20 cellular contexts compared by ENCODE assay signal in genomic region chr19:32933571-32933970, GRCh38. TPM values are rescaled to one million over a fixed set of nuclear protein-coding genes. Genes with fewer than 3 reads are reported as not detected.
DNase-seq lines count a peak whose midpoint lies in the region; ATAC-seq and TF ChIP-seq lines count a peak whose summit lies in the region.
"Had no signal": no experiment of that assay in that cellular context is flagged by ENCODE, and none has a peak within 500 bp of the region (broad histone marks: within the 10 kb centered on the region; RNA-seq: fewer than 3 reads in every experiment).

No MANE protein-coding gene starts in this region.

- H3K27ac ChIP-seq in neuronal stem cell (replicated peaks; ENCODE audit: low read length), result no peak overlapping the region
- H3K27ac ChIP-seq: 22Rv1; BLaER1 treated with 17β-estradiol and CSF1 and Interleukin-3, amounts not matched to agents 10 nM and 100 nM; HL-60 had no signal

- no peak overlapping the region for H3K23ac ChIP-seq in neuronal stem cell (ENCODE audit: low read depth, low read length, poor library complexity)

- DNase-seq in activated naive CD4-positive, alpha-beta T cell treated with anti-CD3 and anti-CD28 coated beads, Interleukin-2, amount 50 U/mL, for 72 hours (ENCODE audit: low spot score in 2 of 2), result no peak
- no peak for DNase-seq in activated naive CD4-positive, alpha-beta T cell treated with anti-CD3 and anti-CD28 coated beads, Interleukin-2, amount 50 U/mL, for 16 hours
- DNase-seq in neuronal stem cell (ENCODE audit: low spot score) (no peak), HEK293T (ENCODE audit: extremely low spot score) (no peak), HuH-7 (ENCODE audit: low spot score) (no peak)
- no peak for DNase-seq in stimulated activated naive B cell treated with anti-CD40 and anti-IgM and Interleukin-4, amounts not matched to agents 10 μg/mL and 1 μg/mL and 100 μg/mL, for 72 hours
- DNase-seq: CD8-positive, alpha-beta memory T cell; COR-L47; DMS 273 treated with DMSO at 0.1 percent for 48 hours; DMS53; DND-41; EL; H9 had no signal

- peaks cover 3 to 6% of the 10 kb centered on the region in 2 donors for H3K9me3 Mint-ChIP-seq in activated naive CD4-positive, alpha-beta T cell treated with anti-CD3 and anti-CD28 coated beads, Interleukin-2, amount 50 U/mL, for 72 hours
- peaks cover 4% of the 10 kb centered on the region for H3K9me3 Mint-ChIP-seq in activated T-helper 17 cell treated with anti-CD3 and anti-CD28 coated beads, Interleukin-2, amount 50 U/mL, for 72 hours
- peaks cover 4 to 8% of the 10 kb centered on the region in 2 donors for H3K9me3 Mint-ChIP-seq in stimulated activated naive B cell treated with anti-CD40 and anti-IgM and Interleukin-4, amounts not matched to agents 10 μg/mL and 1 μg/mL and 100 μg/mL, for 72 hours
- H3K9me3 Mint-ChIP-seq: H9 had no signal

- H3K4me3 ChIP-seq in neuronal stem cell (ENCODE audit: low read length in 2 of 2), result no peak overlapping the region
- H3K4me3 ChIP-seq: BLaER1 treated with 17β-estradiol and CSF1 and Interleukin-3, amounts not matched to agents 10 nM and 100 nM; GM12878 had no signal

- no peak overlapping the region for H2BK12ac ChIP-seq in neuronal stem cell (ENCODE audit: low read length)

- H3K18ac ChIP-seq in neuronal stem cell (ENCODE audit: low read length), result no peak overlapping the region

- H3K9ac ChIP-seq in neuronal stem cell (ENCODE audit: low read depth, low read length, poor library complexity), result no peak overlapping the region

- CTCF ChIA-PET in HEK293T (lab: Yijun Ruan, JAX), result no interaction called here

- peak overlapping the region; percentile 52 for H4K8ac ChIP-seq in neuronal stem cell (ENCODE audit: low read depth, low read length)

- peaks cover 18 to 24% of the 10 kb centered on the region in 2 donors for H3K36me3 Mint-ChIP-seq in activated naive CD4-positive, alpha-beta T cell treated with anti-CD3 and anti-CD28 coated beads, Interleukin-2, amount 50 U/mL, for 72 hours
- H3K36me3 Mint-ChIP-seq in activated T-helper 17 cell treated with anti-CD3 and anti-CD28 coated beads, Interleukin-2, amount 50 U/mL, for 72 hours (ENCODE audit: low read depth), result peaks cover 55% of the 10 kb centered on the region
- peaks cover 56 to 72% of the 10 kb centered on the region in 2 donors for H3K36me3 Mint-ChIP-seq in stimulated activated naive B cell treated with anti-CD40 and anti-IgM and Interleukin-4, amounts not matched to agents 10 μg/mL and 1 μg/mL and 100 μg/mL, for 72 hours

- no peak overlapping the region for H3K4ac ChIP-seq in neuronal stem cell (ENCODE audit: low read length)

- no peaks in the 10 kb centered on the region for H3K27me3 ChIP-seq in neuronal stem cell (ENCODE audit: control insufficient read depth in 3 of 3, insufficient read depth in 3 of 3, low read depth in 1 of 3, low read length in 3 of 3)
- H3K27me3 ChIP-seq: BLaER1 treated with 17β-estradiol and CSF1 and Interleukin-3, amounts not matched to agents 10 nM and 100 nM had no signal

- no peak overlapping the region for H2BK5ac ChIP-seq in neuronal stem cell (ENCODE audit: low read length)

- no peaks in the 10 kb centered on the region for H3K4me1 ChIP-seq in neuronal stem cell (ENCODE audit: control insufficient read depth in 2 of 2, insufficient read depth in 1 of 2, low read depth in 1 of 2, low read length in 2 of 2)

- POLR2A ChIA-PET in HEK293T (lab: Yijun Ruan, JAX), result no interaction called here

- no peak overlapping the region for H2AK5ac ChIP-seq in neuronal stem cell (ENCODE audit: low read depth, low read length)

- H2BK120ac ChIP-seq in neuronal stem cell (ENCODE audit: low read depth, low read length), result no peak overlapping the region

- no peak overlapping the region for H3K14ac ChIP-seq in neuronal stem cell (ENCODE audit: low read length)

- peak overlapping the region; percentile 61 to 75 for H3K27ac Mint-ChIP-seq in activated naive CD4-positive, alpha-beta T cell treated with anti-CD3 and anti-CD28 coated beads, Interleukin-2, amount 50 U/mL, for 72 hours
- H3K27ac Mint-ChIP-seq in activated T-helper 17 cell treated with anti-CD3 and anti-CD28 coated beads, Interleukin-2, amount 50 U/mL, for 72 hours, result peak overlapping the region; percentile 55
- H3K27ac Mint-ChIP-seq in stimulated activated naive B cell treated with anti-CD40 and anti-IgM and Interleukin-4, amounts not matched to agents 10 μg/mL and 1 μg/mL and 100 μg/mL, for 72 hours, result peak overlapping the region; percentile 49

- H2BK15ac ChIP-seq in neuronal stem cell (ENCODE audit: low read length), result no peak overlapping the region

- no CpG with 5 or more reads among the region's 3 CpGs for WGBS in neuronal stem cell (ENCODE audit: extremely low coverage in 2 of 2, insufficient read length in 2 of 2, insufficient replicate concordance in 1 of 2), 2 donors

- H4K91ac ChIP-seq in neuronal stem cell (ENCODE audit: low read depth, low read length, poor library complexity), result no peak overlapping the region

- no peak for ATAC-seq in activated naive CD4-positive, alpha-beta T cell treated with anti-CD3 and anti-CD28 coated beads, Interleukin-2, amount 50 U/mL, for 72 hours
- no peak for ATAC-seq in activated T-helper 17 cell treated with anti-CD3 and anti-CD28 coated beads, Interleukin-2, amount 50 U/mL, for 72 hours (replicated peaks)
- no peak for ATAC-seq in stimulated activated naive B cell treated with anti-CD40 and anti-IgM and Interleukin-4, amounts not matched to agents 10 μg/mL and 1 μg/mL and 100 μg/mL, for 72 hours (replicated peaks)
- no peak for ATAC-seq in GM18909 (IDR thresholded peaks at IDR 0.05; ENCODE audit: poor library complexity, unreplicated experiment)
- ATAC-seq: GM12878 had no signal

- H3K4me2 ChIP-seq in neuronal stem cell (ENCODE audit: insufficient read depth, low read length, poor library complexity, severe bottlenecking), result no peak overlapping the region

- no peaks in the 10 kb centered on the region for H3K27me3 Mint-ChIP-seq in activated T-helper 17 cell treated with anti-CD3 and anti-CD28 coated beads, Interleukin-2, amount 50 U/mL, for 72 hours
- no peaks in the 10 kb centered on the region for H3K27me3 Mint-ChIP-seq in stimulated activated naive B cell treated with anti-CD40 and anti-IgM and Interleukin-4, amounts not matched to agents 10 μg/mL and 1 μg/mL and 100 μg/mL, for 72 hours
- H3K27me3 Mint-ChIP-seq: CD8-positive, alpha-beta memory T cell; IgD-negative memory B cell had no signal

- peaks cover under 1 to 2% of the 10 kb centered on the region in 2 donors for H3K9me3 ChIP-seq in neuronal stem cell (replicated peaks in 1 of 2; ENCODE audit: control insufficient read depth in 2 of 2, insufficient read depth in 1 of 2, low read depth in 1 of 2, low read length in 2 of 2)

- no peak overlapping the region for H2AFZ ChIP-seq in neuronal stem cell (ENCODE audit: low read length)

- H3K79me1 ChIP-seq in neuronal stem cell (ENCODE audit: low read depth, low read length), result no peaks in the 10 kb centered on the region

- no peaks in the 10 kb centered on the region for H3K4me1 Mint-ChIP-seq in activated T-helper 17 cell treated with anti-CD3 and anti-CD28 coated beads, Interleukin-2, amount 50 U/mL, for 72 hours
- no peaks in the 10 kb centered on the region for H3K4me1 Mint-ChIP-seq in stimulated activated naive B cell treated with anti-CD40 and anti-IgM and Interleukin-4, amounts not matched to agents 10 μg/mL and 1 μg/mL and 100 μg/mL, for 72 hours
- H3K4me1 Mint-ChIP-seq: CD8-positive, alpha-beta memory T cell; H9; IgD-negative memory B cell had no signal

- peaks cover 26 to 80% of the 10 kb centered on the region in 2 donors for H3K36me3 ChIP-seq in neuronal stem cell (replicated peaks in 1 of 2; ENCODE audit: control insufficient read depth in 2 of 2, insufficient read depth in 2 of 2, low read length in 2 of 2)

- H3K4me3 Mint-ChIP-seq in activated T-helper 17 cell treated with anti-CD3 and anti-CD28 coated beads, Interleukin-2, amount 50 U/mL, for 72 hours, result no peak overlapping the region
- H3K4me3 Mint-ChIP-seq in stimulated activated naive B cell treated with anti-CD40 and anti-IgM and Interleukin-4, amounts not matched to agents 10 μg/mL and 1 μg/mL and 100 μg/mL, for 72 hours, result no peak overlapping the region
- H3K4me3 Mint-ChIP-seq: CD8-positive, alpha-beta memory T cell; H9 had no signal

TF ChIP-seq in HEK293T, 16 proteins besides CTCF, POLR2A, EP300 and RAD21 (continues in another document):
- TF ChIP-seq LEF1 (IDR thresholded peaks at IDR 0.05; ENCODE audit: borderline replicate concordance) (no peak), FOXA1 (IDR thresholded peaks at IDR 0.05) (no peak), ELF4 (IDR thresholded peaks at IDR 0.05) (no peak), BHLHE40 (IDR thresholded peaks at IDR 0.05; ENCODE audit: borderline replicate concordance) (no peak), ARNT (IDR thresholded peaks at IDR 0.05) (no peak), NFRKB (IDR thresholded peaks at IDR 0.05) (no peak), SP1 (IDR thresholded peaks at IDR 0.05) (no peak), CTBP1 (IDR thresholded peaks at IDR 0.05; ENCODE audit: borderline replicate concordance) (no peak), TARDBP (IDR thresholded peaks at IDR 0.05) (no peak), FOXM1 (IDR thresholded peaks at IDR 0.05; ENCODE audit: borderline replicate concordance) (no peak), SUZ12 (IDR thresholded peaks at IDR 0.05) (no peak), ZNF384 (IDR thresholded peaks at IDR 0.05) (no peak), FOXK2 (IDR thresholded peaks at IDR 0.05) (no peak), L3MBTL2 (conservative IDR thresholded peaks at IDR 0.05) (no peak)
- TF ChIP-seq, protein P1, sequence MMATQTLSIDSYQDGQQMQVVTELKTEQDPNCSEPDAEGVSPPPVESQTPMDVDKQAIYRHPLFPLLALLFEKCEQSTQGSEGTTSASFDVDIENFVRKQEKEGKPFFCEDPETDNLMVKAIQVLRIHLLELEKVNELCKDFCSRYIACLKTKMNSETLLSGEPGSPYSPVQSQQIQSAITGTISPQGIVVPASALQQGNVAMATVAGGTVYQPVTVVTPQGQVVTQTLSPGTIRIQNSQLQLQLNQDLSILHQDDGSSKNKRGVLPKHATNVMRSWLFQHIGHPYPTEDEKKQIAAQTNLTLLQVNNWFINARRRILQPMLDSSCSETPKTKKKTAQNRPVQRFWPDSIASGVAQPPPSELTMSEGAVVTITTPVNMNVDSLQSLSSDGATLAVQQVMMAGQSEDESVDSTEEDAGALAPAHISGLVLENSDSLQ (IDR thresholded peaks at IDR 0.05), result no peak

RNA-seq across cellular contexts. Expression of gene CEP89, which starts 38.2 kb away (rescaled TPM):
- total RNA-seq in activated naive CD4-positive, alpha-beta T cell treated with anti-CD3 and anti-CD28 coated beads, Interleukin-2, amount 50 U/mL, for 72 hours, result 10 to 100 TPM; 15.3 to 21.3 TPM
- total RNA-seq in activated T-helper 17 cell treated with anti-CD3 and anti-CD28 coated beads, Interleukin-2, amount 50 U/mL, for 72 hours, result 10 to 100 TPM; 16.6 to 21.4 TPM
- 25.8 TPM for polyA plus RNA-seq in neuronal stem cell (2013, experiment 1 of 2)
- 24.9 TPM for polyA plus RNA-seq in neuronal stem cell (2013, experiment 2 of 2)

RNA-seq across cellular contexts. Expression of gene FAAP24, which starts 38.5 kb away (rescaled TPM):
- 10 to 100 TPM in 1 of 2 donors, 1 to 10 TPM in 1; 9.8 to 13.3 TPM for total RNA-seq in activated naive CD4-positive, alpha-beta T cell treated with anti-CD3 and anti-CD28 coated beads, Interleukin-2, amount 50 U/mL, for 72 hours
- total RNA-seq in activated T-helper 17 cell treated with anti-CD3 and anti-CD28 coated beads, Interleukin-2, amount 50 U/mL, for 72 hours, result 1 to 10 TPM; 8.2 to 9.6 TPM
- 3.7 TPM for polyA plus RNA-seq in neuronal stem cell (2013, experiment 1 of 2)
- 4.0 TPM for polyA plus RNA-seq in neuronal stem cell (2013, experiment 2 of 2)
